1 cellular context compared by ENCODE assay signal in the genomic region with DNA sequence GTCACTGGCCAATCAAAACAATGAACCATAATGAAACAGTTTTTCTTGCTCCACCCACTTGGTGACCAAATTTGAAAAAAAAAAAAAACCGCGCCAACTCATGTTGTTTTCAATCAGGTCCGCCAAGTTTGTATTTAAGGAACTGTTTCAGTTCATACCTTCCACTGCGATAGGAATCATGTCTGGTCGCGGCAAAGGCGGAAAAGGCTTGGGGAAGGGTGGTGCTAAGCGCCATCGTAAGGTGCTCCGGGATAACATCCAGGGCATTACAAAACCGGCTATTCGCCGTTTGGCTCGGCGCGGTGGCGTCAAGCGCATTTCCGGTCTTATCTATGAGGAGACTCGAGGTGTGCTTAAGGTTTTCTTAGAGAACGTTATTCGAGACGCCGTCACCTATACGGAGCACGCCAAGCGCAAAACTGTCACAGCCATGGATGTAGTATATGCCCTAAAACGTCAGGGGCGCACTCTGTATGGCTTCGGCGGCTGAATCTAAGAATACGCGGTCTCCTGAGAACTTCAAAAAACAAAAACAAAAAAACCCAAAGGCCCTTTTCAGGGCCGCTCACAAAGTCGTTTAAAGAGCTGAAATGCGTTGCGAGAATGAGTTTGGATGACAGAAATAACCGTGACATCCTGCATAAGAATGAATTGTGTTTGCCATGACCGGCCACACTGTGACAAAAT.
TF ChIP-seq lines count a peak whose summit lies in the region.

No MANE protein-coding gene starts in this region.

TF ChIP-seq in K562, 482 proteins besides CTCF, POLR2A, EP300 and RAD21 (continued from another document and continues in another):
- TF ChIP-seq, protein P1, sequence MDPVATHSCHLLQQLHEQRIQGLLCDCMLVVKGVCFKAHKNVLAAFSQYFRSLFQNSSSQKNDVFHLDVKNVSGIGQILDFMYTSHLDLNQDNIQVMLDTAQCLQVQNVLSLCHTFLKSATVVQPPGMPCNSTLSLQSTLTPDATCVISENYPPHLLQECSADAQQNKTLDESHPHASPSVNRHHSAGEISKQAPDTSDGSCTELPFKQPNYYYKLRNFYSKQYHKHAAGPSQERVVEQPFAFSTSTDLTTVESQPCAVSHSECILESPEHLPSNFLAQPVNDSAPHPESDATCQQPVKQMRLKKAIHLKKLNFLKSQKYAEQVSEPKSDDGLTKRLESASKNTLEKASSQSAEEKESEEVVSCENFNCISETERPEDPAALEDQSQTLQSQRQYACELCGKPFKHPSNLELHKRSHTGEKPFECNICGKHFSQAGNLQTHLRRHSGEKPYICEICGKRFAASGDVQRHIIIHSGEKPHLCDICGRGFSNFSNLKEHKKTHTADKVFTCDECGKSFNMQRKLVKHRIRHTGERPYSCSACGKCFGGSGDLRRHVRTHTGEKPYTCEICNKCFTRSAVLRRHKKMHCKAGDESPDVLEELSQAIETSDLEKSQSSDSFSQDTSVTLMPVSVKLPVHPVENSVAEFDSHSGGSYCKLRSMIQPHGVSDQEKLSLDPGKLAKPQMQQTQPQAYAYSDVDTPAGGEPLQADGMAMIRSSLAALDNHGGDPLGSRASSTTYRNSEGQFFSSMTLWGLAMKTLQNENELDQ (CRISPR knock-in tag; IDR thresholded peaks at IDR 0.05; ENCODE audit: borderline replicate concordance) = no peak; the same call in 1 of the 2 replicates
- TF ChIP-seq POLR2AphosphoS5 (IDR thresholded peaks at IDR 0.05; ENCODE audit: control insufficient read depth, insufficient read depth, low read depth, low read length) = peak; percentile 100
- peak; percentile 96 for TF ChIP-seq EP400 (IDR thresholded peaks at IDR 0.05)
- peak; percentile 96; the same call in 1 of the 2 replicates for TF ChIP-seq ZNF830 (CRISPR knock-in tag; IDR thresholded peaks at IDR 0.05)
- TF ChIP-seq SMARCE1 (IDR thresholded peaks at IDR 0.05) = no peak
- no peak; the same call in 1 of the 2 replicates for TF ChIP-seq ZNF551 (CRISPR knock-in tag; IDR thresholded peaks at IDR 0.05)
- peak; percentile 91 for TF ChIP-seq ETS1 (conservative IDR thresholded peaks at IDR 0.05; ENCODE audit: control insufficient read depth, low read depth, low read length)
- TF ChIP-seq ZNF124 (CRISPR knock-in tag; IDR thresholded peaks at IDR 0.05) = no peak
- TF ChIP-seq, protein P2, sequence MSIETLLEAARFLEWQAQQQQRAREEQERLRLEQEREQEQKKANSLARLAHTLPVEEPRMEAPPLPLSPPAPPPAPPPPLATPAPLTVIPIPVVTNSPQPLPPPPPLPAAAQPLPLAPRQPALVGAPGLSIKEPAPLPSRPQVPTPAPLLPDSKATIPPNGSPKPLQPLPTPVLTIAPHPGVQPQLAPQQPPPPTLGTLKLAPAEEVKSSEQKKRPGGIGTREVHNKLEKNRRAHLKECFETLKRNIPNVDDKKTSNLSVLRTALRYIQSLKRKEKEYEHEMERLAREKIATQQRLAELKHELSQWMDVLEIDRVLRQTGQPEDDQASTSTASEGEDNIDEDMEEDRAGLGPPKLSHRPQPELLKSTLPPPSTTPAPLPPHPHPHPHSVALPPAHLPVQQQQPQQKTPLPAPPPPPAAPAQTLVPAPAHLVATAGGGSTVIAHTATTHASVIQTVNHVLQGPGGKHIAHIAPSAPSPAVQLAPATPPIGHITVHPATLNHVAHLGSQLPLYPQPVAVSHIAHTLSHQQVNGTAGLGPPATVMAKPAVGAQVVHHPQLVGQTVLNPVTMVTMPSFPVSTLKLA (conservative IDR thresholded peaks at IDR 0.05) = peak; percentile 72 to 83
- no peak for TF ChIP-seq COPS2 (conservative IDR thresholded peaks at IDR 0.05)
- 0 out of 2 replicates have a peak, but pooled peaks have one; percentile 28 for TF ChIP-seq ZNF197 (CRISPR knock-in tag; IDR thresholded peaks at IDR 0.05; ENCODE audit: low read depth)
- peak; percentile 96 for TF ChIP-seq ZC3H4 (CRISPR knock-in tag; IDR thresholded peaks at IDR 0.05; ENCODE audit: borderline replicate concordance)
- TF ChIP-seq NFXL1 (CRISPR knock-in tag; IDR thresholded peaks at IDR 0.05) = 0 out of 2 replicates have a peak, but pooled peaks have one; percentile 62
- TF ChIP-seq CXXC5 (CRISPR knock-in tag; IDR thresholded peaks at IDR 0.05) = peak; percentile 97
- TF ChIP-seq ZNF75A (CRISPR knock-in tag; IDR thresholded peaks at IDR 0.05) = no peak
- TF ChIP-seq KAT8 (IDR thresholded peaks at IDR 0.05; ENCODE audit: low read depth) = no peak
- TF ChIP-seq, protein P3, sequence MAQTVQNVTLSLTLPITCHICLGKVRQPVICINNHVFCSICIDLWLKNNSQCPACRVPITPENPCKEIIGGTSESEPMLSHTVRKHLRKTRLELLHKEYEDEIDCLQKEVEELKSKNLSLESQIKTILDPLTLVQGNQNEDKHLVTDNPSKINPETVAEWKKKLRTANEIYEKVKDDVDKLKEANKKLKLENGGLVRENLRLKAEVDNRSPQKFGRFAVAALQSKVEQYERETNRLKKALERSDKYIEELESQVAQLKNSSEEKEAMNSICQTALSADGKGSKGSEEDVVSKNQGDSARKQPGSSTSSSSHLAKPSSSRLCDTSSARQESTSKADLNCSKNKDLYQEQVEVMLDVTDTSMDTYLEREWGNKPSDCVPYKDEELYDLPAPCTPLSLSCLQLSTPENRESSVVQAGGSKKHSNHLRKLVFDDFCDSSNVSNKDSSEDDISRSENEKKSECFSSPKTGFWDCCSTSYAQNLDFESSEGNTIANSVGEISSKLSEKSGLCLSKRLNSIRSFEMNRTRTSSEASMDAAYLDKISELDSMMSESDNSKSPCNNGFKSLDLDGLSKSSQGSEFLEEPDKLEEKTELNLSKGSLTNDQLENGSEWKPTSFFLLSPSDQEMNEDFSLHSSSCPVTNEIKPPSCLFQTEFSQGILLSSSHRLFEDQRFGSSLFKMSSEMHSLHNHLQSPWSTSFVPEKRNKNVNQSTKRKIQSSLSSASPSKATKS (CRISPR knock-in tag; IDR thresholded peaks at IDR 0.05) = 0 out of 2 replicates have a peak, but pooled peaks have one; percentile 72
- TF ChIP-seq GATAD2A (IDR thresholded peaks at IDR 0.05) = peak; percentile 43; the same call in 1 of the 2 replicates
- TF ChIP-seq ZNF232 (CRISPR knock-in tag; IDR thresholded peaks at IDR 0.05) = 0 out of 2 replicates have a peak, but pooled peaks have one; percentile 42
- TF ChIP-seq DPF2 (IDR thresholded peaks at IDR 0.05) = peak; percentile 19; the same call in 1 of the 2 replicates
- no peak for TF ChIP-seq SMAD2 (IDR thresholded peaks at IDR 0.05; ENCODE audit: low read depth, low read length)
- TF ChIP-seq ZKSCAN8 (CRISPR knock-in tag; IDR thresholded peaks at IDR 0.05) = peak; percentile 25; the same call in 1 of the 2 replicates
- TF ChIP-seq DACH1 (IDR thresholded peaks at IDR 0.05; ENCODE audit: partially characterized antibody) = peak; percentile 14
- no peak for TF ChIP-seq WHSC1 (IDR thresholded peaks at IDR 0.05; ENCODE audit: low read length)
- TF ChIP-seq ZNF224 (CRISPR knock-in tag; IDR thresholded peaks at IDR 0.05) = no peak
- peak; percentile 86 for TF ChIP-seq NR2C2 (CRISPR knock-in tag; IDR thresholded peaks at IDR 0.05)
- TF ChIP-seq NR2C2 (tag; IDR thresholded peaks at IDR 0.05) = peak; percentile 87
- TF ChIP-seq ZNF24 (IDR thresholded peaks at IDR 0.05) = peak; percentile 97
- no peak for TF ChIP-seq PPARD (CRISPR knock-in tag; IDR thresholded peaks at IDR 0.05)
- peak; percentile 79 for TF ChIP-seq MAFK (IDR thresholded peaks at IDR 0.05; ENCODE audit: low read length)
- no peak for TF ChIP-seq CCAR2 (IDR thresholded peaks at IDR 0.05; ENCODE audit: low read depth, low read length)
- peak; percentile 68; the same call in 1 of the 2 replicates for TF ChIP-seq RFX7 (CRISPR knock-in tag; IDR thresholded peaks at IDR 0.05)
- no peak for TF ChIP-seq SP2 (IDR thresholded peaks at IDR 0.05; ENCODE audit: extremely low read depth, low read depth, low read length, poor library complexity, severe bottlenecking)
- peak; percentile 88; the same call in 1 of the 2 replicates for TF ChIP-seq FOXP1 (CRISPR knock-in tag; IDR thresholded peaks at IDR 0.05)
- TF ChIP-seq TBP (optimal IDR thresholded peaks at IDR 0.05; ENCODE audit: low read depth, low read length) = no peak
- peak; percentile 98 for TF ChIP-seq RNF2 (IDR thresholded peaks at IDR 0.05)
- TF ChIP-seq HEY1 (CRISPR knock-in tag; IDR thresholded peaks at IDR 0.05; ENCODE audit: borderline replicate concordance) = peak; percentile 85
- TF ChIP-seq IRF2 (CRISPR knock-in tag; IDR thresholded peaks at IDR 0.05) = no peak
- no peak for TF ChIP-seq NCOA6 (IDR thresholded peaks at IDR 0.05)
- 0 out of 2 replicates have a peak, but pooled peaks have one; percentile 67 for TF ChIP-seq ZNF696 (CRISPR knock-in tag; conservative IDR thresholded peaks at IDR 0.05)
- peak; percentile 2 for TF ChIP-seq PRDM10 (IDR thresholded peaks at IDR 0.05; ENCODE audit: partially characterized antibody)
- peak; percentile 33 for TF ChIP-seq NUFIP1 (IDR thresholded peaks at IDR 0.05; ENCODE audit: partially characterized antibody)
- peak; percentile 97 for TF ChIP-seq ZBED1 (IDR thresholded peaks at IDR 0.05)
- TF ChIP-seq, protein P4, sequence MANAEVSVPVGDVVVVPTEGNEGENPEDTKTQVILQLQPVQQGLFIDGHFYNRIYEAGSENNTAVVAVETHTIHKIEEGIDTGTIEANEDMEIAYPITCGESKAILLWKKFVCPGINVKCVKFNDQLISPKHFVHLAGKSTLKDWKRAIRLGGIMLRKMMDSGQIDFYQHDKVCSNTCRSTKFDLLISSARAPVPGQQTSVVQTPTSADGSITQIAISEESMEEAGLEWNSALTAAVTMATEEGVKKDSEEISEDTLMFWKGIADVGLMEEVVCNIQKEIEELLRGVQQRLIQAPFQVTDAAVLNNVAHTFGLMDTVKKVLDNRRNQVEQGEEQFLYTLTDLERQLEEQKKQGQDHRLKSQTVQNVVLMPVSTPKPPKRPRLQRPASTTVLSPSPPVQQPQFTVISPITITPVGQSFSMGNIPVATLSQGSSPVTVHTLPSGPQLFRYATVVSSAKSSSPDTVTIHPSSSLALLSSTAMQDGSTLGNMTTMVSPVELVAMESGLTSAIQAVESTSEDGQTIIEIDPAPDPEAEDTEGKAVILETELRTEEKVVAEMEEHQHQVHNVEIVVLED (CRISPR knock-in tag; IDR thresholded peaks at IDR 0.05) = peak; percentile 37
- TF ChIP-seq BMI1 (IDR thresholded peaks at IDR 0.05; ENCODE audit: low read length) = no peak
- TF ChIP-seq ZNF282 (CRISPR knock-in tag; IDR thresholded peaks at IDR 0.05) = no peak
- TF ChIP-seq MEF2D (tag; conservative IDR thresholded peaks at IDR 0.05; ENCODE audit: low read depth) = 0 out of 2 replicates have a peak, but pooled peaks have one; percentile 41
- peak; percentile 84 for TF ChIP-seq ZNF41 (CRISPR knock-in tag; conservative IDR thresholded peaks at IDR 0.05)
- no peak for TF ChIP-seq ZC3H8 (IDR thresholded peaks at IDR 0.05)
- TF ChIP-seq, protein P5, sequence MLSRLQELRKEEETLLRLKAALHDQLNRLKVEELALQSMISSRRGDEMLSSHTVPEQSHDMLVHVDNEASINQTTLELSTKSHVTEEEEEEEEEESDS (CRISPR knock-in tag; IDR thresholded peaks at IDR 0.05) = no peak
- TF ChIP-seq, protein P6, sequence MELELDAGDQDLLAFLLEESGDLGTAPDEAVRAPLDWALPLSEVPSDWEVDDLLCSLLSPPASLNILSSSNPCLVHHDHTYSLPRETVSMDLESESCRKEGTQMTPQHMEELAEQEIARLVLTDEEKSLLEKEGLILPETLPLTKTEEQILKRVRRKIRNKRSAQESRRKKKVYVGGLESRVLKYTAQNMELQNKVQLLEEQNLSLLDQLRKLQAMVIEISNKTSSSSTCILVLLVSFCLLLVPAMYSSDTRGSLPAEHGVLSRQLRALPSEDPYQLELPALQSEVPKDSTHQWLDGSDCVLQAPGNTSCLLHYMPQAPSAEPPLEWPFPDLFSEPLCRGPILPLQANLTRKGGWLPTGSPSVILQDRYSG (tag; conservative IDR thresholded peaks at IDR 0.05; ENCODE audit: low read depth) = no peak; the same call in 1 of the 2 replicates
- peak; percentile 73 for TF ChIP-seq BHLHE40 (IDR thresholded peaks at IDR 0.05; ENCODE audit: low read length)
